Comparison of ENCODE assay signal across 17 cellular contexts in genomic region chr1:221494670-221495069, GRCh38.
DNase-seq lines count a peak whose midpoint lies in the region; ATAC-seq and TF ChIP-seq lines count a peak whose summit lies in the region.
"Had no signal": no experiment of that assay in that cellular context is flagged by ENCODE, and none has a peak within 500 bp of the region (broad histone marks: within the 10 kb centered on the region; RNA-seq: fewer than 3 reads in every experiment).

No MANE protein-coding gene starts in this region.

- no peak overlapping the region for H3K27ac ChIP-seq in RWPE1
- no peak overlapping the region for H3K27ac ChIP-seq in fibroblast of lung (ENCODE audit: insufficient read depth, low read length)
- no peak overlapping the region for H3K27ac ChIP-seq in heart right ventricle
- H3K27ac ChIP-seq: SJSA1, stomach had no signal

- intact Hi-C loops in sciatic nerve (cut with DNase I) (no loop called here), heart right ventricle (cut with DNase I) (loop anchor here in 1 of 10 donors (10.0 kb wide), 1 partner anchor 950 kb away; no protein-coding TSS in a partner anchor)

- DNase-seq in DMS53 (lab: John Stamatoyannopoulos, UW) (peak; percentile 22), DMS53 treated with DMSO at 0.1 percent for 48 hours (lab: John Stamatoyannopoulos, UW; ENCODE audit: unreplicated experiment) (no peak), RWPE1 (ENCODE audit: low spot score) (peak; percentile 20), fibroblast of lung (ENCODE audit: low read depth in 2 of 2) (peak; percentile 21 to 47), sciatic nerve (ENCODE audit: low spot score) (peak; percentile 61), heart right ventricle (no peak)
- no peak for DNase-seq in stimulated activated CD4-positive, alpha-beta T cell treated with anti-CD3 and anti-CD28 coated beads, Interleukin-2, amount 100 ng/mL, for 48 hours
- DNase-seq: 8988T; activated gamma-delta T cell treated with Interleukin-2 at 50 U/mL for 16 hours; CD4-positive, CD25-positive, alpha-beta regulatory T cell; central memory CD4-positive, alpha-beta T cell; NCI-H2029 treated with DMSO at 0.1 percent for 48 hours; NK-92 treated with Interleukin-12 subunit alpha and Interleukin-12 subunit beta, amount 100 ng/mL, for 24 hours; stomach had no signal

- no peaks in the 10 kb centered on the region for H3K4me1 ChIP-seq in fibroblast of lung (ENCODE audit: control insufficient read depth, extremely low read depth, insufficient read depth, low read length)
- no peaks in the 10 kb centered on the region for H3K4me1 ChIP-seq in heart right ventricle
- H3K4me1 ChIP-seq: SJSA1 had no signal

- H3K27me3 ChIP-seq in fibroblast of lung (ENCODE audit: control insufficient read depth, insufficient read depth, low read length) (no peaks in the 10 kb centered on the region), heart right ventricle (no peaks in the 10 kb centered on the region)
- H3K27me3 ChIP-seq: SJSA1, stomach had no signal

- H3K4me2 ChIP-seq in fibroblast of lung (ENCODE audit: extremely low read depth, insufficient read depth, low read length): no peak overlapping the region
- H3K4me2 ChIP-seq: smooth muscle cell had no signal

- H4K20me1 ChIP-seq in fibroblast of lung (ENCODE audit: control insufficient read depth, extremely low read depth, insufficient read depth, low read length): no peaks in the 10 kb centered on the region

- TF ChIP-seq CTCF in RWPE1 (conservative IDR thresholded peaks at IDR 0.05; ENCODE audit: low read depth) (no peak), fibroblast of lung (conservative IDR thresholded peaks at IDR 0.05 in 1 of 2, IDR thresholded peaks at IDR 0.05 in 1 of 2; ENCODE audit: low read depth in 1 of 2, low read length in 2 of 2) (no peak), heart right ventricle (IDR thresholded peaks at IDR 0.05) (no peak)

- POLR2A ChIA-PET in RWPE1 (lab: Yijun Ruan, JAX; ENCODE audit: low non-redundant PET): no interaction called here

- H3K4me3 ChIP-seq in fibroblast of lung (replicated peaks in 1 of 4; ENCODE audit: control extremely low read depth in 1 of 4, insufficient read depth in 1 of 4, low read depth in 3 of 4, low read length in 4 of 4) (no peak overlapping the region), heart right ventricle (no peak overlapping the region)
- H3K4me3 ChIP-seq: SJSA1, smooth muscle cell, stomach had no signal

- ATAC-seq in sciatic nerve: peak; percentile 42
- no peak for ATAC-seq in GM18907 (IDR thresholded peaks at IDR 0.05; ENCODE audit: unreplicated experiment)
- ATAC-seq in heart right ventricle: no peak

- no peaks in the 10 kb centered on the region for H3K79me2 ChIP-seq in fibroblast of lung (ENCODE audit: control insufficient read depth, insufficient read depth, low read length)

- WGBS in heart right ventricle, 2 donors: 23 to 31% methylated on average over 2 of the region's 2 CpGs

- no peak overlapping the region for H3K9ac ChIP-seq in fibroblast of lung (ENCODE audit: insufficient read depth, low read length)

- H3K9me3 ChIP-seq in fibroblast of lung (ENCODE audit: control insufficient read depth, insufficient read depth, low read depth, low read length) (no peaks in the 10 kb centered on the region), heart right ventricle (peaks cover 0 to 1% (median 0%) of the 10 kb centered on the region in 11 donors)
- H3K9me3 ChIP-seq: SJSA1, stomach had no signal

- no peaks in the 10 kb centered on the region for H3K36me3 ChIP-seq in fibroblast of lung (ENCODE audit: control insufficient read depth, insufficient read depth, low read length)
- H3K36me3 ChIP-seq in heart right ventricle: no peaks in the 10 kb centered on the region
- H3K36me3 ChIP-seq: SJSA1, stomach had no signal

- CTCF ChIA-PET in RWPE1 (lab: Yijun Ruan, JAX): interaction anchor here (0.6 kb wide), 1 partner anchor 103 kb away, joined by 3 read pairs; no protein-coding TSS in a partner anchor

- no peak overlapping the region for H2AFZ ChIP-seq in fibroblast of lung (ENCODE audit: low read length)

Comparison
In these comparisons a context has a peak if more than half of its experiments do, and no peak if none do; other contexts are left out.
1. DNase-seq: peak in DMS53 (single experiment), RWPE1 (single experiment), fibroblast of lung (2 of 2) and sciatic nerve (single experiment); none in DMS53 treated with DMSO at 0.1 percent for 48 hours (single experiment), stimulated activated CD4-positive, alpha-beta T cell treated with anti-CD3 and anti-CD28 coated beads, Interleukin-2, amount 100 ng/mL, for 48 hours (0 of 2) and heart right ventricle (0 of 2).